Comparison of ENCODE assay signal across 8 cellular contexts in the genomic region with DNA sequence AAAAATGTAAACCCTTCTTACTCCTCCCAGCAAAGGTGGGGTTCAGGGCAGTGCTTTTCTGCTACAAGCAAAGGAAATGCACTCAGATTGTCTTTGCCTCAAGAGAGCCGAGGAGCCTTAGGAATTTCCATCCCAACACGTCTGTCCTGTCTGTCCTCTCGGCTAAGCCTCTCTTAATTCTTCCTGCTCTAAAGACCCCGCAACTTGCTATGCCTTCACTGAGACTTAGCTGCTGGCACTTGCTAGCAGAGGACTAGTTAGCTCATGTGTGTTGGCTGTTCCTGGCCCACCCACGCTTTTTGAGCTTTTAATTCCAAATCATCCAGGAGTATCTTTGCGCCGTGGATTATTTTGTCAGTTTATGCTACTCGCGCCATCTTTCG. TPM values are rescaled to one million over a fixed set of nuclear protein-coding genes. Genes with fewer than 3 reads are reported as not detected.
DNase-seq lines count a peak whose midpoint lies in the region; ATAC-seq and TF ChIP-seq lines count a peak whose summit lies in the region.

No MANE protein-coding gene starts in this region.

- H4K20me1 ChIP-seq in OCI-LY7 (ENCODE audit: insufficient read depth, low read length): no peaks in the 10 kb centered on the region

- POLR2A ChIA-PET in OCI-LY7 (lab: Charles Lee): interaction anchor here (0.6 to 2.0 kb wide), 5 partner anchors 13 to 208 kb away, joined by 3 to 9 read pairs (median 8); no protein-coding TSS in a partner anchor

- peak overlapping the region; percentile 48; the same call in 1 of the 2 replicates for H2AFZ ChIP-seq in OCI-LY7 (ENCODE audit: low read length)

- BruUV-seq in OCI-LY7 (replicated peaks; lab: Mats Ljungman, UMichigan): TSS peak; percentile 86

- peaks cover 24% of the 10 kb centered on the region for H3K4me1 Mint-ChIP-seq in progenitor cell of endocrine pancreas (ENCODE audit: low read depth)

- H3K4me3 ChIP-seq in GM06990 (replicated peaks; ENCODE audit: low read depth, low read length): peak overlapping the region; percentile 86
- H3K4me3 ChIP-seq in OCI-LY7 (ENCODE audit: low read depth, low read length, poor library complexity, severe bottlenecking): peak overlapping the region; percentile 93
- H3K4me3 ChIP-seq in endocrine pancreas (ENCODE audit: control insufficient read depth, insufficient read depth, low read length): peak overlapping the region; percentile 67

- intact Hi-C loops in OCI-LY7 (cut with micrococcal nuclease; ENCODE audit: unreplicated experiment): loop anchor here (5.0 to 10.0 kb wide), 3 partner anchors 166 to 569 kb away; no protein-coding TSS in a partner anchor

- no peak for DNase-seq in GM06990 (ENCODE audit: extremely low read depth, insufficient read length)
- DNase-seq in OCI-LY7 (ENCODE audit: low spot score): no peak
- DNase-seq in progenitor cell of endocrine pancreas (ENCODE audit: low spot score, unreplicated experiment): no peak
- no peak for DNase-seq in dedifferentiated amniotic fluid mesenchymal stem cell (ENCODE audit: extremely low spot score)
- DNase-seq in OCI-M2 (lab: John Stamatoyannopoulos, UW; ENCODE audit: unreplicated experiment): no peak
- no peak for DNase-seq in RPMI8226

- H3K4me1 ChIP-seq in OCI-LY7 (ENCODE audit: insufficient read depth, low read length, poor library complexity, severe bottlenecking) (peaks cover 41% of the 10 kb centered on the region), endocrine pancreas (ENCODE audit: control insufficient read depth, insufficient read depth, low read length) (no peaks in the 10 kb centered on the region)

- H3K9ac ChIP-seq in endocrine pancreas (ENCODE audit: control insufficient read depth, insufficient read depth, low read length): no peak overlapping the region

- no peaks in the 10 kb centered on the region for H3K9me3 ChIP-seq in OCI-LY7 (ENCODE audit: low read length)
- no peaks in the 10 kb centered on the region for H3K9me3 ChIP-seq in endocrine pancreas (ENCODE audit: control insufficient read depth, low read length)

- H3K36me3 ChIP-seq in GM06990 (ENCODE audit: control insufficient read depth, insufficient read depth, low read length) (peaks cover 2% of the 10 kb centered on the region; the same call in 1 of the 2 replicates), OCI-LY7 (ENCODE audit: insufficient read depth, low read length) (peaks cover 59% of the 10 kb centered on the region), endocrine pancreas (ENCODE audit: control insufficient read depth, insufficient read depth, low read length) (no peaks in the 10 kb centered on the region)

- H3K9me2 ChIP-seq in OCI-LY7 (ENCODE audit: insufficient read depth, low read length): no peaks in the 10 kb centered on the region

- H3K36me3 Mint-ChIP-seq in progenitor cell of endocrine pancreas (ENCODE audit: insufficient read depth): peaks cover 16% of the 10 kb centered on the region

- peak overlapping the region; percentile 100 for H3K4me3 Mint-ChIP-seq in progenitor cell of endocrine pancreas (ENCODE audit: low read depth)

- CTCF ChIA-PET in OCI-LY7 (lab: Charles Lee; ENCODE audit: unreplicated experiment): no interaction called here

- no peak for ATAC-seq in activated CD4-positive, CD25-positive, alpha-beta regulatory T cell treated with anti-CD3 and anti-CD28 coated beads, Interleukin-2, amount 50 U/mL, for 24 hours

- peak overlapping the region; percentile 96 for H3K4me2 ChIP-seq in OCI-LY7 (ENCODE audit: low read length)

- TF ChIP-seq CTCF in GM06990 (IDR thresholded peaks at IDR 0.05; ENCODE audit: insufficient read depth, low read length, poor library complexity, severe bottlenecking) (no peak), OCI-LY7 (conservative IDR thresholded peaks at IDR 0.05; ENCODE audit: low read length) (no peak), progenitor cell of endocrine pancreas (IDR thresholded peaks at IDR 0.05; ENCODE audit: unreplicated experiment) (no peak)

- peak overlapping the region; percentile 13 for H3K27ac ChIP-seq in OCI-LY7 (ENCODE audit: low read depth, low read length, poor library complexity, severe bottlenecking)

- peak overlapping the region; percentile 94 for H3K27ac Mint-ChIP-seq in progenitor cell of endocrine pancreas

- H3K79me2 ChIP-seq in OCI-LY7 (ENCODE audit: insufficient read depth, low read depth, low read length): peaks cover 17% of the 10 kb centered on the region; the same call in 1 of the 2 replicates

- H3K27me3 ChIP-seq in GM06990 (replicated peaks; ENCODE audit: control insufficient read depth, insufficient read depth, low read length) (no peaks in the 10 kb centered on the region), endocrine pancreas (ENCODE audit: control insufficient read depth, insufficient read depth, low read length) (no peaks in the 10 kb centered on the region)

- no peaks in the 10 kb centered on the region for H3K9me3 Mint-ChIP-seq in progenitor cell of endocrine pancreas (ENCODE audit: low read depth)

- peaks cover 9% of the 10 kb centered on the region for H3K27me3 Mint-ChIP-seq in progenitor cell of endocrine pancreas

RNA-seq across cellular contexts. Expression of gene NPM3, which starts 0.5 kb away (rescaled TPM):
- 115 and 122 TPM in 2 replicates for total RNA-seq in OCI-LY7 (2014; rRNA removed; shearing (Covaris generic))
- total RNA-seq in OCI-LY7 (2022) (107 and 111 TPM in 2 replicates), progenitor cell of endocrine pancreas (39.3 and 44.1 TPM in 2 replicates)

RNA-seq across cellular contexts. Expression of gene FGF8, which starts 7.8 kb away (rescaled TPM):
- 0.44 and 0.72 TPM in 2 replicates for total RNA-seq in OCI-LY7 (2014; rRNA removed; shearing (Covaris generic))
- total RNA-seq in OCI-LY7 (2022): 0.86 and 1.3 TPM in 2 replicates
- 0.69 and 2.4 TPM in 2 replicates for total RNA-seq in progenitor cell of endocrine pancreas

RNA-seq across cellular contexts. Expression of gene OGA, which starts 34.5 kb away (rescaled TPM):
- 65.5 and 73.2 TPM in 2 replicates for total RNA-seq in OCI-LY7 (2014; rRNA removed; shearing (Covaris generic))
- 109 and 124 TPM in 2 replicates for total RNA-seq in OCI-LY7 (2022)
- total RNA-seq in progenitor cell of endocrine pancreas: 138 and 148 TPM in 2 replicates

RNA-seq across cellular contexts. Expression of gene KCNIP2, which starts 59.9 kb away (rescaled TPM):
- 1.4 and 7.3 TPM in 2 replicates for total RNA-seq in OCI-LY7 (2014; rRNA removed; shearing (Covaris generic))
- total RNA-seq in OCI-LY7 (2022): 2.8 and 4.3 TPM in 2 replicates
- total RNA-seq in progenitor cell of endocrine pancreas: 4.4 and 5.5 TPM in 2 replicates
